Comparison of ENCODE assay signal across 19 cellular contexts in genomic region chr13:44423824-44424223, GRCh38. TPM values are rescaled to one million over a fixed set of nuclear protein-coding genes. Genes with fewer than 3 reads are reported as not detected.
DNase-seq lines count a peak whose midpoint lies in the region; TF ChIP-seq lines count a peak whose summit lies in the region.
"Had no signal": no experiment of that assay in that cellular context is flagged by ENCODE, and none has a peak within 500 bp of the region (broad histone marks: within the 10 kb centered on the region; RNA-seq: fewer than 3 reads in every experiment).

No MANE protein-coding gene starts in this region.

- H3K4me1 Mint-ChIP-seq in nephron: peaks cover 21% of the 10 kb centered on the region
- no peaks in the 10 kb centered on the region for H3K4me1 Mint-ChIP-seq in activated CD4-positive, alpha-beta memory T cell treated with anti-CD3 and anti-CD28 coated beads, Interleukin-2, amount 10 ng/mL, durations not matched to agents 7 days and 5 days

- H3K23ac ChIP-seq in trophoblast cell (ENCODE audit: low read length): no peak overlapping the region

- TF ChIP-seq CTCF in KMS-11 (conservative IDR thresholded peaks at IDR 0.05; ENCODE audit: low read depth, low read length) (no peak), nephron (IDR thresholded peaks at IDR 0.05; ENCODE audit: unreplicated experiment in 3 of 3) (no peak), breast epithelium (IDR thresholded peaks at IDR 0.05) (no peak)

- H3K4me1 ChIP-seq in BLaER1 (peaks cover 42% of the 10 kb centered on the region), KMS-11 (ENCODE audit: low read depth, poor library complexity, severe bottlenecking) (peaks cover 27% of the 10 kb centered on the region), trophoblast cell (ENCODE audit: control insufficient read depth in 1 of 2, insufficient read depth in 2 of 2, low read length in 2 of 2) (peaks cover 0 to 7% of the 10 kb centered on the region in 2 experiments), breast epithelium (no peaks in the 10 kb centered on the region)
- H3K4me1 ChIP-seq: A549 had no signal

- H3K14ac ChIP-seq in trophoblast cell (ENCODE audit: low read length): peak overlapping the region; percentile 20

- WGBS in trophoblast cell (ENCODE audit: extremely low coverage, insufficient coverage, insufficient read length): no CpG with 5 or more reads among the region's 5 CpGs

- H4K20me1 ChIP-seq in BLaER1: no peaks in the 10 kb centered on the region
- no peaks in the 10 kb centered on the region for H4K20me1 ChIP-seq in KMS-11 (ENCODE audit: insufficient read depth)

- H2BK120ac ChIP-seq in trophoblast cell (ENCODE audit: insufficient read depth, low read length, poor library complexity): no peak overlapping the region

- DNase-seq in trophoblast cell (no peak), NOMO-1 (lab: John Stamatoyannopoulos, UW; ENCODE audit: unreplicated experiment in 2 of 2) (no peak), breast epithelium (ENCODE audit: low spot score in 2 of 2) (no peak)
- DNase-seq in activated CD4-positive, alpha-beta memory T cell treated with anti-CD3 and anti-CD28 coated beads, Interleukin-2, amount 10 ng/mL, durations not matched to agents 7 days and 5 days: no peak
- DNase-seq: AML-193; CD8-positive, alpha-beta T cell; DMS 273 treated with DMSO at 0.1 percent for 48 hours; EL; GM23248; HCEC 1CT had no signal

- peaks cover 8% of the 10 kb centered on the region for H3K9me3 ChIP-seq in BLaER1
- H3K9me3 ChIP-seq in trophoblast cell (ENCODE audit: insufficient read depth, low read depth, low read length): no peaks in the 10 kb centered on the region
- H3K9me3 ChIP-seq in breast epithelium: no peaks in the 10 kb centered on the region

- H3K27ac ChIP-seq in BLaER1: no peak overlapping the region
- peak overlapping the region; percentile 92 for H3K27ac ChIP-seq in KMS-11
- H3K27ac ChIP-seq in trophoblast cell (ENCODE audit: low read depth, low read length): no peak overlapping the region
- no peak overlapping the region for H3K27ac ChIP-seq in breast epithelium
- H3K27ac ChIP-seq: 22Rv1, A549, GM23248 had no signal

- no peak overlapping the region for H4K8ac ChIP-seq in trophoblast cell (ENCODE audit: low read depth, low read length)

- H3K9ac ChIP-seq in BLaER1 (no peak overlapping the region), KMS-11 (peak overlapping the region; percentile 66; the same call in 1 of the 2 replicates), trophoblast cell (ENCODE audit: low read length) (no peak overlapping the region)
- H3K9ac ChIP-seq: GM23248 had no signal

- no peak overlapping the region for H3K4ac ChIP-seq in trophoblast cell (ENCODE audit: low read depth, low read length)

- TF ChIP-seq POLR2A in breast epithelium (IDR thresholded peaks at IDR 0.05): no peak

- peaks cover 13% of the 10 kb centered on the region for H3K27me3 Mint-ChIP-seq in nephron (ENCODE audit: low read depth)
- H3K27me3 Mint-ChIP-seq in activated CD4-positive, alpha-beta memory T cell treated with anti-CD3 and anti-CD28 coated beads, Interleukin-2, amount 10 ng/mL, durations not matched to agents 7 days and 5 days: peaks cover 19% of the 10 kb centered on the region

- CTCF ChIA-PET in activated CD4-positive, alpha-beta memory T cell treated with anti-CD3 and anti-CD28 coated beads, Interleukin-2, amount 10 ng/mL, durations not matched to agents 7 days and 5 days (lab: Charles Lee): interaction anchor here (0.9 kb wide), 1 partner anchor 14 kb away, joined by 3 read pairs; no protein-coding TSS in a partner anchor

- no peaks in the 10 kb centered on the region for H3K27me3 ChIP-seq in BLaER1
- H3K27me3 ChIP-seq in KMS-11 (ENCODE audit: insufficient read depth, low read depth): no peaks in the 10 kb centered on the region
- H3K27me3 ChIP-seq in trophoblast cell (ENCODE audit: insufficient read depth, low read length): no peaks in the 10 kb centered on the region
- H3K27me3 ChIP-seq in breast epithelium: no peaks in the 10 kb centered on the region

- H3K36me3 Mint-ChIP-seq in nephron (ENCODE audit: low read depth): no peaks in the 10 kb centered on the region
- H3K36me3 Mint-ChIP-seq in activated CD4-positive, alpha-beta memory T cell treated with anti-CD3 and anti-CD28 coated beads, Interleukin-2, amount 10 ng/mL, durations not matched to agents 7 days and 5 days (ENCODE audit: low read depth): no peaks in the 10 kb centered on the region
- H3K36me3 Mint-ChIP-seq: CD8-positive, alpha-beta T cell had no signal

- POLR2A ChIA-PET in activated CD4-positive, alpha-beta memory T cell treated with anti-CD3 and anti-CD28 coated beads, Interleukin-2, amount 10 ng/mL, durations not matched to agents 7 days and 5 days (lab: Charles Lee): no interaction called here

- peak overlapping the region; percentile 76; the same call in 1 of the 2 replicates for H2AFZ ChIP-seq in KMS-11 (ENCODE audit: low read depth)
- no peak overlapping the region for H2AFZ ChIP-seq in trophoblast cell (ENCODE audit: insufficient read depth, low read length, poor library complexity)
- H2AFZ ChIP-seq: GM23248 had no signal

- no peak overlapping the region for H3K4me3 Mint-ChIP-seq in nephron
- no peak overlapping the region for H3K4me3 Mint-ChIP-seq in activated CD4-positive, alpha-beta memory T cell treated with anti-CD3 and anti-CD28 coated beads, Interleukin-2, amount 10 ng/mL, durations not matched to agents 7 days and 5 days
- H3K4me3 Mint-ChIP-seq: CD8-positive, alpha-beta T cell; IgD-negative memory B cell had no signal

- H3K36me3 ChIP-seq in BLaER1 (no peaks in the 10 kb centered on the region), KMS-11 (ENCODE audit: insufficient read depth) (no peaks in the 10 kb centered on the region), trophoblast cell (ENCODE audit: control insufficient read depth in 1 of 2, insufficient read depth in 2 of 2, low read length in 2 of 2) (no peaks in the 10 kb centered on the region), breast epithelium (no peaks in the 10 kb centered on the region)

- H3K79me2 ChIP-seq in KMS-11 (ENCODE audit: insufficient read depth, low read depth) (no peaks in the 10 kb centered on the region), trophoblast cell (ENCODE audit: control insufficient read depth, insufficient read depth, low read length, poor library complexity) (no peaks in the 10 kb centered on the region)

- no peak overlapping the region for H3K4me3 ChIP-seq in BLaER1
- no peak overlapping the region for H3K4me3 ChIP-seq in KMS-11 (IDR thresholded peaks at IDR 0.05; ENCODE audit: insufficient read depth, low read depth, low read length)
- no peak overlapping the region for H3K4me3 ChIP-seq in trophoblast cell (ENCODE audit: low read depth, low read length)
- no peak overlapping the region for H3K4me3 ChIP-seq in breast epithelium
- H3K4me3 ChIP-seq: A549, GM12878, GM23248 had no signal

- H3K9me3 Mint-ChIP-seq in nephron: peaks cover 3% of the 10 kb centered on the region
- H3K9me3 Mint-ChIP-seq in activated CD4-positive, alpha-beta memory T cell treated with anti-CD3 and anti-CD28 coated beads, Interleukin-2, amount 10 ng/mL, durations not matched to agents 7 days and 5 days: no peaks in the 10 kb centered on the region
- H3K9me3 Mint-ChIP-seq: CD8-positive, alpha-beta T cell; IgD-negative memory B cell had no signal

- H3K18ac ChIP-seq in trophoblast cell (ENCODE audit: low read length): no peak overlapping the region

- H3K27ac Mint-ChIP-seq in nephron: peak overlapping the region; percentile 60 to 95 (median 62)
- no peak overlapping the region for H3K27ac Mint-ChIP-seq in activated CD4-positive, alpha-beta memory T cell treated with anti-CD3 and anti-CD28 coated beads, Interleukin-2, amount 10 ng/mL, durations not matched to agents 7 days and 5 days
- H3K27ac Mint-ChIP-seq: CD8-positive, alpha-beta T cell; IgD-negative memory B cell had no signal

- no peak overlapping the region for H2AK5ac ChIP-seq in trophoblast cell (ENCODE audit: low read length)

- no peaks in the 10 kb centered on the region for H3K79me1 ChIP-seq in trophoblast cell (ENCODE audit: low read length)

- H2BK12ac ChIP-seq in trophoblast cell (ENCODE audit: low read length): no peak overlapping the region

- peak overlapping the region; percentile 50 for H3K4me2 ChIP-seq in BLaER1
- H3K4me2 ChIP-seq in KMS-11: peak overlapping the region; percentile 60
- no peak overlapping the region for H3K4me2 ChIP-seq in trophoblast cell (ENCODE audit: low read length)
- H3K4me2 ChIP-seq: A549 had no signal

- no peak overlapping the region for H4K91ac ChIP-seq in trophoblast cell (ENCODE audit: low read depth, low read length)

- H2BK5ac ChIP-seq in trophoblast cell (ENCODE audit: low read depth, low read length, poor library complexity): no peak overlapping the region

- intact Hi-C loops in breast epithelium (cut with DNase I; ENCODE audit: low total_unique reads): no loop called here

- H4K12ac ChIP-seq in trophoblast cell (ENCODE audit: low read depth, low read length): no peak overlapping the region

RNA-seq across cellular contexts. Expression of gene SERP2, which starts 50.2 kb away (rescaled TPM):
- 0.61 and 0.66 TPM in 2 replicates for polyA plus RNA-seq in trophoblast cell (2013)
- not detected for total RNA-seq in activated CD4-positive, alpha-beta memory T cell treated with anti-CD3 and anti-CD28 coated beads, Interleukin-2, amount 10 ng/mL, durations not matched to agents 7 days and 5 days
- 1 to 10 TPM; 2.6 to 6.9 (median 6.4) TPM for total RNA-seq in breast epithelium
- total RNA-seq: CD8-positive, alpha-beta T cell; G401; GM12878; H4 had no signal
- polyA plus RNA-seq: A549, GM12878, IgD-negative memory B cell had no signal
